ENCODE assay signal across 14 cellular contexts in the genomic region with DNA sequence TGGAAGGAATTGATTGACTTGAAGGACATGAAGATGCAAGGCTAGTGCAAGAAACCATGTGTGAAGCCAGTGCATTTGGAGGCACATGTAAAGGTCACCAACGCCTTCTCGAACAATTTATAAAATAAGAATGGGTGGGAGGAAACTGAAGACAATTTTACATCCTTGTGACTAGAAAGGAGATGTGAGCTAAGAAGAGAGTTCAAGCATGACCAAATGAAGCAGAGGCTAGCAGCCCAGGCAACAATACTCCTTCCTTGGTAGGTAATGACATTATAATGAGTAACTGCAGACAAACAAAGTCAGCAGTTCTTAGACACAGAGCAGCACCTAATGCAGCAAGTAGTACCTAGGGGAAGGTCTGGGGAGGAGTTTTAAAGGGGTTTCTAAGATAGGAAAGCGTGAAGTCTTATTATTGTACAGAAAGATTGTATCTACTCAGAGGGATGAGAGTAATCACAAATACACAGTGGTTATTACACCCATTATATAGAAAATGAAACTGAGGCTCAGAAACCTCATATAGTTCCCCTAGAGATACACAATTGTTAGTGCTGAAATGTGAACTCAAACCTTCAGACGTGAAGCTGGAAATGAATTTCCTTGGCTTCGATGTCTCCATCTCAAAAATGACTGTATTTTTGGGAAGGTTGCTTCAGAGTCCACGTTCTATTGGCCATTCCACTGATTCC. TPM values are rescaled to one million over a fixed set of nuclear protein-coding genes. Genes with fewer than 3 reads are reported as not detected.
DNase-seq lines count a peak whose midpoint lies in the region; ATAC-seq and TF ChIP-seq lines count a peak whose summit lies in the region.
"Had no signal": no experiment of that assay in that cellular context is flagged by ENCODE, and none has a peak within 500 bp of the region (broad histone marks: within the 10 kb centered on the region; RNA-seq: fewer than 3 reads in every experiment).

No MANE protein-coding gene starts in this region.

- peak; percentile 80 for ATAC-seq in GM21717 (IDR thresholded peaks at IDR 0.05; ENCODE audit: unreplicated experiment)
- peak; percentile 75 for ATAC-seq in HG03432 (IDR thresholded peaks at IDR 0.05; ENCODE audit: unreplicated experiment)
- peak; percentile 65 for ATAC-seq in stimulated activated effector memory CD8-positive, alpha-beta T cell treated with anti-CD3 and anti-CD28 coated beads, Interleukin-12 subunit alpha, Interleukin-12 subunit beta, amount 100 ng/mL, for 72 hours
- ATAC-seq in CD4-positive, alpha-beta T cell (ENCODE audit: poor library complexity), result no peak
- ATAC-seq: right lobe of liver had no signal

- no peak for TF ChIP-seq CTCF in CD4-positive, alpha-beta T cell (IDR thresholded peaks at IDR 0.05)
- no peak for TF ChIP-seq CTCF in smooth muscle cell (IDR thresholded peaks at IDR 0.05; ENCODE audit: borderline replicate concordance, insufficient read depth, poor library complexity, severe bottlenecking)

- H3K4me1 ChIP-seq in smooth muscle cell (ENCODE audit: low read depth), result peaks cover 23% of the 10 kb centered on the region
- H3K4me1 ChIP-seq: right lobe of liver had no signal

- no peaks in the 10 kb centered on the region for H3K36me3 Mint-ChIP-seq in activated CD4-positive, alpha-beta memory T cell treated with anti-CD3 and anti-CD28 coated beads for 36 hours
- no peaks in the 10 kb centered on the region for H3K36me3 Mint-ChIP-seq in activated CD4-positive, alpha-beta memory T cell treated with anti-CD3 and anti-CD28 coated beads, Interleukin-2, amount 10 ng/mL, durations not matched to agents 7 days and 5 days (ENCODE audit: low read depth)
- H3K36me3 Mint-ChIP-seq in stimulated activated effector memory CD8-positive, alpha-beta T cell treated with anti-CD3 and anti-CD28 coated beads, Interleukin-12 subunit alpha, Interleukin-12 subunit beta, amount 100 ng/mL, for 72 hours, result no peaks in the 10 kb centered on the region
- H3K36me3 Mint-ChIP-seq in CD4-positive, alpha-beta T cell (ENCODE audit: low read depth), result no peaks in the 10 kb centered on the region

- no peak overlapping the region for H3K4me3 ChIP-seq in smooth muscle cell
- H3K4me3 ChIP-seq: right lobe of liver had no signal

- POLR2A ChIA-PET in activated CD4-positive, alpha-beta memory T cell treated with anti-CD3 and anti-CD28 coated beads for 36 hours (lab: Charles Lee), result interaction anchor here (0.6 kb wide), 1 partner anchor 8 kb away, joined by 3 read pairs; no protein-coding TSS in a partner anchor
- POLR2A ChIA-PET in activated CD4-positive, alpha-beta memory T cell treated with anti-CD3 and anti-CD28 coated beads, Interleukin-2, amount 10 ng/mL, durations not matched to agents 7 days and 5 days (lab: Charles Lee), result no interaction called here
- POLR2A ChIA-PET in CD4-positive, alpha-beta T cell (lab: Charles Lee), result no interaction called here

- peak overlapping the region; percentile 31 for H3K27ac Mint-ChIP-seq in activated CD4-positive, alpha-beta memory T cell treated with anti-CD3 and anti-CD28 coated beads for 36 hours
- H3K27ac Mint-ChIP-seq in activated CD4-positive, alpha-beta memory T cell treated with anti-CD3 and anti-CD28 coated beads, Interleukin-2, amount 10 ng/mL, durations not matched to agents 7 days and 5 days, result no peak overlapping the region
- H3K27ac Mint-ChIP-seq in stimulated activated effector memory CD8-positive, alpha-beta T cell treated with anti-CD3 and anti-CD28 coated beads, Interleukin-12 subunit alpha, Interleukin-12 subunit beta, amount 100 ng/mL, for 72 hours, result no peak overlapping the region
- no peak overlapping the region for H3K27ac Mint-ChIP-seq in CD4-positive, alpha-beta T cell

- no peak overlapping the region for H3K4me2 ChIP-seq in smooth muscle cell

- no peaks in the 10 kb centered on the region for H3F3A ChIP-seq in smooth muscle cell (ENCODE audit: low read depth)

- no peaks in the 10 kb centered on the region for H3K9me3 ChIP-seq in CD4-positive, alpha-beta T cell (ENCODE audit: control insufficient read depth, low read length)
- H3K9me3 ChIP-seq in smooth muscle cell (replicated peaks; ENCODE audit: low read depth), result no peaks in the 10 kb centered on the region
- H3K9me3 ChIP-seq: right lobe of liver had no signal

- no peaks in the 10 kb centered on the region for H3K9me3 Mint-ChIP-seq in activated CD4-positive, alpha-beta memory T cell treated with anti-CD3 and anti-CD28 coated beads for 36 hours
- H3K9me3 Mint-ChIP-seq in activated CD4-positive, alpha-beta memory T cell treated with anti-CD3 and anti-CD28 coated beads, Interleukin-2, amount 10 ng/mL, durations not matched to agents 7 days and 5 days, result no peaks in the 10 kb centered on the region
- H3K9me3 Mint-ChIP-seq in stimulated activated effector memory CD8-positive, alpha-beta T cell treated with anti-CD3 and anti-CD28 coated beads, Interleukin-12 subunit alpha, Interleukin-12 subunit beta, amount 100 ng/mL, for 72 hours, result no peaks in the 10 kb centered on the region
- no peaks in the 10 kb centered on the region for H3K9me3 Mint-ChIP-seq in CD4-positive, alpha-beta T cell

- WGBS in smooth muscle cell (ENCODE audit: low lambda C conversion rate), result 94% methylated on average over 6 of the region's 6 CpGs

- H3K36me3 ChIP-seq in smooth muscle cell (ENCODE audit: low read depth), result no peaks in the 10 kb centered on the region
- H3K36me3 ChIP-seq: right lobe of liver had no signal

- CTCF ChIA-PET in activated CD4-positive, alpha-beta memory T cell treated with anti-CD3 and anti-CD28 coated beads for 36 hours (lab: Charles Lee), result interaction anchor here (1.2 kb wide), 1 partner anchor 171 kb away, joined by 3 read pairs; no protein-coding TSS in a partner anchor
- CTCF ChIA-PET in activated CD4-positive, alpha-beta memory T cell treated with anti-CD3 and anti-CD28 coated beads, Interleukin-2, amount 10 ng/mL, durations not matched to agents 7 days and 5 days (lab: Charles Lee), result no interaction called here
- CTCF ChIA-PET in CD4-positive, alpha-beta T cell (lab: Charles Lee), result no interaction called here

- H3K4me1 Mint-ChIP-seq in activated CD4-positive, alpha-beta memory T cell treated with anti-CD3 and anti-CD28 coated beads for 36 hours (ENCODE audit: low read depth), result peaks cover 8% of the 10 kb centered on the region
- peaks cover 6% of the 10 kb centered on the region for H3K4me1 Mint-ChIP-seq in activated CD4-positive, alpha-beta memory T cell treated with anti-CD3 and anti-CD28 coated beads, Interleukin-2, amount 10 ng/mL, durations not matched to agents 7 days and 5 days
- peaks cover 8% of the 10 kb centered on the region for H3K4me1 Mint-ChIP-seq in stimulated activated effector memory CD8-positive, alpha-beta T cell treated with anti-CD3 and anti-CD28 coated beads, Interleukin-12 subunit alpha, Interleukin-12 subunit beta, amount 100 ng/mL, for 72 hours
- no peaks in the 10 kb centered on the region for H3K4me1 Mint-ChIP-seq in CD4-positive, alpha-beta T cell (ENCODE audit: low read depth)

- no peak overlapping the region for H3K27ac ChIP-seq in CD4-positive, alpha-beta T cell (ENCODE audit: low read depth, low read length)
- H3K27ac ChIP-seq in smooth muscle cell (ENCODE audit: low read depth), result no peak overlapping the region
- H3K27ac ChIP-seq: right lobe of liver had no signal

- no peak overlapping the region for H3K9ac ChIP-seq in smooth muscle cell (ENCODE audit: low read depth)

- H3K27me3 Mint-ChIP-seq in activated CD4-positive, alpha-beta memory T cell treated with anti-CD3 and anti-CD28 coated beads for 36 hours, result no peaks in the 10 kb centered on the region
- no peaks in the 10 kb centered on the region for H3K27me3 Mint-ChIP-seq in activated CD4-positive, alpha-beta memory T cell treated with anti-CD3 and anti-CD28 coated beads, Interleukin-2, amount 10 ng/mL, durations not matched to agents 7 days and 5 days
- H3K27me3 Mint-ChIP-seq in CD4-positive, alpha-beta T cell, result no peaks in the 10 kb centered on the region

- intact Hi-C loops in activated CD4-positive, alpha-beta memory T cell treated with anti-CD3 and anti-CD28 coated beads for 36 hours (cut with micrococcal nuclease), result no loop called here
- intact Hi-C loops in CD4-positive, alpha-beta T cell (cut with DNase I, micrococcal nuclease), result no loop called here

- no peaks in the 10 kb centered on the region for H3K79me2 ChIP-seq in smooth muscle cell (ENCODE audit: low read depth)

- no peaks in the 10 kb centered on the region for H4K20me1 ChIP-seq in smooth muscle cell (ENCODE audit: low read depth)

- H3K4me3 Mint-ChIP-seq in activated CD4-positive, alpha-beta memory T cell treated with anti-CD3 and anti-CD28 coated beads for 36 hours, result no peak overlapping the region
- H3K4me3 Mint-ChIP-seq in activated CD4-positive, alpha-beta memory T cell treated with anti-CD3 and anti-CD28 coated beads, Interleukin-2, amount 10 ng/mL, durations not matched to agents 7 days and 5 days, result no peak overlapping the region
- no peak overlapping the region for H3K4me3 Mint-ChIP-seq in stimulated activated effector memory CD8-positive, alpha-beta T cell treated with anti-CD3 and anti-CD28 coated beads, Interleukin-12 subunit alpha, Interleukin-12 subunit beta, amount 100 ng/mL, for 72 hours
- H3K4me3 Mint-ChIP-seq in CD4-positive, alpha-beta T cell, result no peak overlapping the region

- no peaks in the 10 kb centered on the region for H3K27me3 ChIP-seq in CD4-positive, alpha-beta T cell (ENCODE audit: control insufficient read depth, insufficient read depth, low read length)
- no peaks in the 10 kb centered on the region for H3K27me3 ChIP-seq in smooth muscle cell (ENCODE audit: low read depth)
- H3K27me3 ChIP-seq: right lobe of liver had no signal

- no peak for DNase-seq in activated CD4-positive, alpha-beta memory T cell treated with anti-CD3 and anti-CD28 coated beads for 36 hours
- no peak for DNase-seq in activated CD4-positive, alpha-beta memory T cell treated with anti-CD3 and anti-CD28 coated beads, Interleukin-2, amount 10 ng/mL, durations not matched to agents 7 days and 5 days
- DNase-seq in stimulated activated effector memory CD8-positive, alpha-beta T cell treated with anti-CD3 and anti-CD28 coated beads, Interleukin-12 subunit alpha, Interleukin-12 subunit beta, amount 100 ng/mL, for 72 hours (ENCODE audit: low spot score in 2 of 2), result no peak
- no peak for DNase-seq in stimulated activated naive CD4-positive, alpha-beta T cell treated with Interleukin-2 at 50 U/mL for 16 hours (lab: John Stamatoyannopoulos, UW)
- DNase-seq in CD4-positive, alpha-beta T cell, result no peak
- DNase-seq in smooth muscle cell (lab: John Stamatoyannopoulos, UW; ENCODE audit: unreplicated experiment), result no peak
- DNase-seq: ACHN; activated CD8-positive, alpha-beta memory T cell treated with anti-CD3 and anti-CD28 coated beads, Interleukin-2, amount 50 U/mL, for 4 hours; aorta; NCI-H524; right lobe of liver had no signal

- H2AFZ ChIP-seq in smooth muscle cell (ENCODE audit: low read depth), result no peak overlapping the region

RNA-seq across cellular contexts. Expression of a gene that starts 56.1 kb away (rescaled TPM):
- not detected for total RNA-seq in activated CD4-positive, alpha-beta memory T cell treated with anti-CD3 and anti-CD28 coated beads for 36 hours
- not detected for total RNA-seq in activated CD4-positive, alpha-beta memory T cell treated with anti-CD3 and anti-CD28 coated beads, Interleukin-2, amount 10 ng/mL, durations not matched to agents 7 days and 5 days
- total RNA-seq in CD4-positive, alpha-beta T cell, result not detected
- not detected in 2 replicates for total RNA-seq in smooth muscle cell
- not detected in 2 replicates for polyA plus RNA-seq in smooth muscle cell
- total RNA-seq: aorta, mesenteric fat pad, right lobe of liver had no signal
- polyA plus RNA-seq: aorta had no signal
